ENCODE assay signal across 25 cellular contexts in genomic region chr6:158519354-158519753, GRCh38. TPM values are rescaled to one million over a fixed set of nuclear protein-coding genes. Genes with fewer than 3 reads are reported as not detected.
DNase-seq lines count a peak whose midpoint lies in the region; ATAC-seq, FAIRE-seq and TF ChIP-seq lines count a peak whose summit lies in the region.
"Had no signal": no experiment of that assay in that cellular context is flagged by ENCODE, and none has a peak within 500 bp of the region (broad histone marks: within the 10 kb centered on the region; RNA-seq: fewer than 3 reads in every experiment).

No MANE protein-coding gene starts in this region.

- no peak overlapping the region for H2AFZ ChIP-seq in DND-41 (ENCODE audit: low read depth, low read length)
- no peak overlapping the region for H2AFZ ChIP-seq in HepG2 (ENCODE audit: low read length)
- H2AFZ ChIP-seq: PC-9 had no signal

- DNase-seq in DND-41 (peak; percentile 24), NT2/D1 (ENCODE audit: low read depth, low spot score) (no peak), HepG2 (ENCODE audit: low spot score) (no peak), putamen (ENCODE audit: low spot score) (peak; percentile 42), NCI-H1694 (lab: John Stamatoyannopoulos, UW) (no peak)
- DNase-seq: AML-193; C1 segment of cervical spinal cord; Caco-2; CD4-positive, alpha-beta memory T cell; DMS 273 treated with DMSO at 0.1 percent for 48 hours; DMS79; GOT3; HCEC 1CT; NCI-H1048; NCI-H1417 treated with DMSO at 0.1 percent for 48 hours; NCI-H187; NCI-H2081 treated with DMSO at 0.1 percent for 48 hours; NCI-H2171 treated with DMSO at 0.1 percent for 48 hours; NCI-H345; NCI-H510A treated with DMSO at 0.1 percent for 48 hours; PC-9; SJCRH30 had no signal

- ATAC-seq in DND-41 (ENCODE audit: insufficient read depth, low read depth) (no peak), HepG2 (no peak), GM18861 (IDR thresholded peaks at IDR 0.05; ENCODE audit: unreplicated experiment) (no peak)
- ATAC-seq in activated CD4-positive, CD25-positive, alpha-beta regulatory T cell treated with anti-CD3 and anti-CD28 coated beads, Interleukin-2, amount 50 U/mL, for 24 hours = no peak

- H3K4me3 ChIP-seq in DND-41 (ENCODE audit: low read depth in 1 of 2, low read length in 2 of 2) = peak overlapping the region in 1 of 2 experiments; percentile 58; a peak in 1 of 4 replicates
- no peak overlapping the region for H3K4me3 ChIP-seq in NT2/D1 (ENCODE audit: insufficient read length, low read depth)
- H3K4me3 ChIP-seq in HepG2 (replicated peaks in 1 of 3; ENCODE audit: insufficient read depth in 1 of 3, low read depth in 2 of 3, low read length in 3 of 3) = no peak overlapping the region
- H3K4me3 ChIP-seq: A549, SJCRH30 had no signal

- TF ChIP-seq POLR2A in HepG2 (IDR thresholded peaks at IDR 0.05; ENCODE audit: insufficient read depth in 1 of 2, low read depth in 2 of 2, low read length in 2 of 2) = no peak

- POLR2A ChIA-PET in HepG2 (lab: Yijun Ruan, JAX) = interaction anchor here (1.2 kb wide), 1 partner anchor 27 kb away, joined by 3 read pairs; no protein-coding TSS in a partner anchor

- H3K9ac ChIP-seq in DND-41 (ENCODE audit: low read depth, low read length) (peak overlapping the region; percentile 46; the same call in 1 of the 2 replicates), NT2/D1 (ENCODE audit: insufficient read length, low read depth) (peak overlapping the region; percentile 17), HepG2 (ENCODE audit: insufficient read depth, low read depth, low read length) (no peak overlapping the region)

- in situ Hi-C loops in HepG2 (cut with HindIII; ENCODE audit: extremely low pct_ligation_motif_present, low pct_unique_long_range_greater_than_20kb) = loop anchor here (25.0 kb wide), 1 partner anchor 307 kb away; no protein-coding TSS in a partner anchor

- H3K4me2 ChIP-seq in DND-41 (ENCODE audit: insufficient read depth, low read length) (peak overlapping the region; percentile 77), HepG2 (ENCODE audit: low read depth, low read length) (no peak overlapping the region)

- H3K4me1 ChIP-seq in DND-41 (ENCODE audit: insufficient read depth, low read length) = peaks cover 54% of the 10 kb centered on the region
- no peaks in the 10 kb centered on the region for H3K4me1 ChIP-seq in NT2/D1 (ENCODE audit: insufficient read depth, insufficient read length)
- H3K4me1 ChIP-seq in HepG2 (ENCODE audit: insufficient read depth, low read length) = 0 out of 2 replicates have a peak, but pooled peaks cover 7% of the 10 kb centered on the region
- H3K4me1 ChIP-seq: Caco-2 had no signal

- H3K27me3 ChIP-seq in DND-41 (ENCODE audit: insufficient read depth, low read length, poor library complexity) (no peaks in the 10 kb centered on the region), NT2/D1 (ENCODE audit: insufficient read depth, insufficient read length) (no peaks in the 10 kb centered on the region), HepG2 (ENCODE audit: control insufficient read depth in 1 of 2, insufficient read depth in 2 of 2, low read length in 2 of 2) (no peaks in the 10 kb centered on the region)
- H3K27me3 ChIP-seq: SJCRH30 had no signal

- no peak for FAIRE-seq in HepG2 (lab: Jason Lieb, UNC)
- FAIRE-seq: A549 had no signal

- BruUV-seq in HepG2 (replicated peaks; lab: Mats Ljungman, UMichigan) = no TSS peak

- TF ChIP-seq RAD21 in HepG2 (CRISPR knock-in tag; IDR thresholded peaks at IDR 0.05) = no peak

- CTCF ChIA-PET in HepG2 (lab: Yijun Ruan, JAX; ENCODE audit: low intra/inter-chr PET ratio, low total read pairs) = interaction anchor here (0.7 to 1.4 kb wide), 2 partner anchors 298 to 305 kb away, joined by 5 to 6 read pairs; no protein-coding TSS in a partner anchor

- TF ChIP-seq EP300 in HepG2 (IDR thresholded peaks at IDR 0.05; ENCODE audit: low read depth in 2 of 2, low read length in 2 of 2) (no peak), HepG2 (CRISPR knock-in tag; IDR thresholded peaks at IDR 0.05; ENCODE audit: borderline replicate concordance) (no peak)

- H4K20me1 ChIP-seq in DND-41 (ENCODE audit: insufficient read depth, low read length) (no peaks in the 10 kb centered on the region; the same call in 1 of the 2 replicates), HepG2 (ENCODE audit: insufficient read depth, low read length) (no peaks in the 10 kb centered on the region)

- 81% methylated on average over 4 of the region's 4 CpGs for WGBS in HepG2 (ENCODE audit: low lambda C conversion rate)

- H3K9me3 ChIP-seq in DND-41 (ENCODE audit: insufficient read depth, low read length, severe bottlenecking) (no peaks in the 10 kb centered on the region), NT2/D1 (ENCODE audit: insufficient read depth, low read length) (no peaks in the 10 kb centered on the region), HepG2 (ENCODE audit: low read length) (no peaks in the 10 kb centered on the region)
- H3K9me3 ChIP-seq: A549, Caco-2, SJCRH30 had no signal

- H3K79me2 ChIP-seq in DND-41 (ENCODE audit: insufficient read depth, low read length) (no peaks in the 10 kb centered on the region), HepG2 (ENCODE audit: insufficient read depth, low read length) (no peaks in the 10 kb centered on the region)

- no peak overlapping the region for H3K27ac ChIP-seq in DND-41 (ENCODE audit: low read length)
- H3K27ac ChIP-seq in HepG2 (ENCODE audit: extremely low read length, insufficient read depth, low read length) = no peak overlapping the region
- H3K27ac ChIP-seq: A549, SJCRH30 had no signal

- no peak for TF ChIP-seq CTCF in DND-41 (IDR thresholded peaks at IDR 0.05; ENCODE audit: borderline replicate concordance, extremely low read depth, low read length, poor library complexity, severe bottlenecking)
- TF ChIP-seq CTCF in HepG2 (CRISPR knock-in tag; IDR thresholded peaks at IDR 0.05) = peak; percentile 10; the same call in 1 of the 2 replicates

- intact Hi-C loops in HepG2 (cut with micrococcal nuclease; ENCODE audit: unreplicated experiment) = loop anchor here (5.0 kb wide), 1 partner anchor 297 kb away; no protein-coding TSS in a partner anchor

- H3K36me3 ChIP-seq in DND-41 (ENCODE audit: insufficient read depth, low read length) = no peaks in the 10 kb centered on the region
- no peaks in the 10 kb centered on the region for H3K36me3 ChIP-seq in NT2/D1 (ENCODE audit: insufficient read depth, insufficient read length, low read length)
- H3K36me3 ChIP-seq in HepG2 (replicated peaks in 1 of 2; ENCODE audit: control insufficient read depth in 1 of 2, insufficient read depth in 2 of 2, low read length in 2 of 2) = no peaks in the 10 kb centered on the region
- H3K36me3 ChIP-seq: SJCRH30 had no signal

TF ChIP-seq in HepG2, 621 proteins besides CTCF, POLR2A, EP300 and RAD21:
- TF ChIP-seq NR3C1 (CRISPR knock-in tag; IDR thresholded peaks at IDR 0.05) = no peak
- peak; percentile 7; the same call in 1 of the 2 replicates for TF ChIP-seq STAG1 (CRISPR knock-in tag; IDR thresholded peaks at IDR 0.05)

RNA-seq across cellular contexts. Expression of gene TMEM181, which starts 40.5 kb away (rescaled TPM):
- total RNA-seq in HepG2 (2016; rRNA removed; fragmentation: Illumina TruSeq; extraction: Trizol) = 42.1 and 59.1 TPM in 2 replicates
- total RNA-seq in HepG2 (2016; cell fraction: cytosol; rRNA removed; fragmentation: Illumina TruSeq; extraction: Trizol; ENCODE audit: low read depth) = 32.4 and 35.6 TPM in 2 replicates
- total RNA-seq in HepG2 (2016; cell fraction: insoluble cytoplasmic fraction; rRNA removed; fragmentation: Illumina TruSeq; extraction: Trizol) = 41.0 and 60.9 TPM in 2 replicates
- 29.2 and 32.9 TPM in 2 replicates for total RNA-seq in HepG2 (2016; cell fraction: membrane; rRNA removed; fragmentation: Illumina TruSeq; extraction: Trizol)
- 66.4 and 75.5 TPM in 2 replicates for total RNA-seq in HepG2 (2016; cell fraction: nucleus; rRNA removed; fragmentation: Illumina TruSeq; extraction: Trizol)
- polyA plus RNA-seq in HepG2 (2011; rRNA removed) = 105 and 108 TPM in 2 replicates
- 53.2 and 89.4 TPM in 2 replicates for polyA plus RNA-seq in HepG2 (2011; cell fraction: cytosol; rRNA removed)
- 65.7 and 85.9 TPM in 2 replicates for polyA plus RNA-seq in HepG2 (2011; cell fraction: nucleus; rRNA removed)
- 99.1 and 106 TPM in 2 replicates for polyA plus RNA-seq in HepG2 (2012)
- 2.2 and 2.6 TPM in 2 replicates for polyA plus RNA-seq in HepG2 (2016; cell fraction: cytosol; fragmentation: Illumina TruSeq; extraction: Trizol; ENCODE audit: low read depth)
- 31.8 and 32.9 TPM in 2 replicates for polyA plus RNA-seq in HepG2 (2016; cell fraction: insoluble cytoplasmic fraction; fragmentation: Illumina TruSeq; extraction: Trizol; ENCODE audit: low read depth)
- polyA plus RNA-seq in HepG2 (2016; cell fraction: membrane; fragmentation: Illumina TruSeq; extraction: Trizol; ENCODE audit: low read depth) = 8.5 and 9.3 TPM in 2 replicates
- polyA plus RNA-seq in HepG2 (2016; cell fraction: nucleus; fragmentation: Illumina TruSeq; extraction: Trizol; ENCODE audit: insufficient read depth, low read depth) = 140 and 144 TPM in 2 replicates
- 13.5 and 115 TPM in 2 replicates for polyA minus RNA-seq in HepG2 (2011; rRNA and poly(A)+ RNA removed; ENCODE audit: low replicate concordance)
- polyA minus RNA-seq in HepG2 (2011; cell fraction: cytosol; rRNA and poly(A)+ RNA removed) = 82.7 and 108 TPM in 2 replicates
- polyA minus RNA-seq in HepG2 (2011; cell fraction: nucleus; rRNA and poly(A)+ RNA removed) = 78.4 and 93.9 TPM in 2 replicates

Comparison
In these comparisons a context has a peak if more than half of its experiments do, and no peak if none do; other contexts are left out.
1. DNase-seq: peak in DND-41 (single experiment) and putamen (single experiment); none in NT2/D1 (single experiment), HepG2 (single experiment) and NCI-H1694 (single experiment).